ENCODE assay signal across 24 cellular contexts in the genomic region with DNA sequence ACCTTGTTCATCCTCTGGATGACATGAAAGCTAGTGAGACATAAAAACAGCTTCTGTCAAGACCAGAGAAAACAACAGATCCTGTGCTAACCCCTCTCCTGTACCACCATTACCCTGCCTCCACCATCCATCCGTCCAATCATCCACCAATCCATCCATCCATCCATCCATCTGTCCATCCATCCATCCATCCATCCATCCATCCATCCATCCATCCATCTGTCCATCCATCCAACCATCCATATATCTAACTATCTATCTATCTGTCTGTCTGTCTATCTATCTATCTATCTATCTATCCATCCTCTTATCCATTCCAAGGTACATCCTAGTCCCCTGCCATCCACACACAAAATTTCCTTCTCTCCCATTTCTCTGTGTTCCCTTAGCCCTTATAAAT.
"Had no signal": no experiment of that assay in that cellular context is flagged by ENCODE, and none has a peak within 500 bp of the region (broad histone marks: within the 10 kb centered on the region; RNA-seq: fewer than 3 reads in every experiment).

No MANE protein-coding gene starts in this region.

- ATAC-seq: activated CD4-positive, CD25-positive, alpha-beta regulatory T cell treated with anti-CD3 and anti-CD28 coated beads, Interleukin-2, amount 50 U/mL, for 24 hours; activated CD8-positive, alpha-beta T cell treated with anti-CD3 and anti-CD28 coated beads, Interleukin-2, amount 10 ng/mL, durations not matched to agents 7 days and 5 days; naive thymus-derived CD4-positive, alpha-beta T cell; stimulated activated naive CD8-positive, alpha-beta T cell treated with anti-CD3 and anti-CD28 coated beads, Interleukin-15, Interleukin-2, amounts not matched to agents 100 U/mL and 50 U/mL, for 24 hours; T-cell had no signal

- H3K4me3 ChIP-seq: hepatocyte, sigmoid colon had no signal

- H3K4me3 Mint-ChIP-seq: activated CD4-positive, alpha-beta T cell treated with anti-CD3 and anti-CD28 coated beads, Interleukin-2, amount 10 ng/mL, durations not matched to agents 24 days and 14 days; activated CD8-positive, alpha-beta T cell treated with anti-CD3 and anti-CD28 coated beads, Interleukin-2, amount 10 ng/mL, durations not matched to agents 7 days and 5 days; activated T-helper 1 cell treated with anti-CD3 and anti-CD28 coated beads, Interleukin-12 subunit alpha, Interleukin-12 subunit beta, Interleukin-2, Interleukin-4 antibody, amounts not matched to agents 30 ng/mL and 10 ng/mL and 1 ng/mL, durations not matched to agents 14 hours and 24 hours and 36 hours; memory B cell; naive thymus-derived CD4-positive, alpha-beta T cell; neural crest cell; T-cell; T-helper 2 cell treated with Interferon-gamma antibody and Interleukin-4, amounts not matched to agents 5 μg/mL and 100 μg/mL, for 36 hours had no signal

- H3K36me3 Mint-ChIP-seq: naive thymus-derived CD4-positive, alpha-beta T cell; T-cell had no signal

- H2AFZ ChIP-seq: hepatocyte had no signal

- H3K27me3 ChIP-seq: brain microvascular endothelial cell, hepatocyte, sigmoid colon had no signal

- H3K4me1 Mint-ChIP-seq: activated CD4-positive, alpha-beta T cell treated with anti-CD3 and anti-CD28 coated beads, Interleukin-2, amount 10 ng/mL, durations not matched to agents 24 days and 14 days; memory B cell; T-cell had no signal

- H3K4me2 ChIP-seq: hepatocyte had no signal

- H3K27ac ChIP-seq: sigmoid colon, VCaP had no signal

- H3K27ac Mint-ChIP-seq: activated CD4-positive, alpha-beta T cell treated with anti-CD3 and anti-CD28 coated beads, Interleukin-2, amount 10 ng/mL, durations not matched to agents 24 days and 14 days; activated CD8-positive, alpha-beta T cell treated with anti-CD3 and anti-CD28 coated beads, Interleukin-2, amount 10 ng/mL, durations not matched to agents 7 days and 5 days; activated T-helper 1 cell treated with anti-CD3 and anti-CD28 coated beads, Interleukin-12 subunit alpha, Interleukin-12 subunit beta, Interleukin-2, Interleukin-4 antibody, amounts not matched to agents 30 ng/mL and 10 ng/mL and 1 ng/mL, durations not matched to agents 14 hours and 24 hours and 36 hours; memory B cell; naive thymus-derived CD4-positive, alpha-beta T cell; progenitor cell of endocrine pancreas; T-cell; T-helper 2 cell treated with Interferon-gamma antibody and Interleukin-4, amounts not matched to agents 5 μg/mL and 100 μg/mL, for 36 hours had no signal

- H3K79me2 ChIP-seq: hepatocyte had no signal

- DNase-seq: activated CD8-positive, alpha-beta T cell treated with anti-CD3 and anti-CD28 coated beads, Interleukin-2, amount 10 ng/mL, durations not matched to agents 7 days and 5 days; activated gamma-delta T cell; activated naive CD4-positive, alpha-beta T cell treated with anti-CD3 and anti-CD28 coated beads, Interleukin-2, amount 50 U/mL, for 16 hours; aorta; central memory CD4-positive, alpha-beta T cell; effector CD8-positive, alpha-beta T cell; glutamatergic neuron; naive thymus-derived CD4-positive, alpha-beta T cell; occipital lobe; retina; sigmoid colon; stimulated activated CD4-positive, alpha-beta T cell treated with anti-CD3 and anti-CD28 coated beads, Interleukin-4, amount 100 ng/mL, for 24 hours; stimulated activated naive CD8-positive, alpha-beta T cell treated with anti-CD3 and anti-CD28 coated beads, Interleukin-15, Interleukin-2, amounts not matched to agents 100 U/mL and 50 U/mL, for 24 hours; T-cell had no signal

- H3K4me1 ChIP-seq: sigmoid colon had no signal

- H3K36me3 ChIP-seq: brain microvascular endothelial cell, sigmoid colon had no signal
